1 cellular context compared by ENCODE assay signal in genomic region chr6:170366248-170366960, GRCh38.
TF ChIP-seq lines count a peak whose summit lies in the region.

No MANE protein-coding gene starts in this region.

TF ChIP-seq in HepG2, 621 proteins besides CTCF, POLR2A, EP300 and RAD21 (continued from another document and continues in another):
- TF ChIP-seq ZBTB40 (IDR thresholded peaks at IDR 0.05) (no peak), ZBTB40 (CRISPR knock-in tag; IDR thresholded peaks at IDR 0.05) (no peak), ZHX1 (CRISPR knock-in tag; IDR thresholded peaks at IDR 0.05; ENCODE audit: low read depth) (0 out of 2 replicates have a peak, but pooled peaks have one; percentile 35), ZNF850 (CRISPR knock-in tag; conservative IDR thresholded peaks at IDR 0.05) (no peak), ZNF468 (CRISPR knock-in tag; IDR thresholded peaks at IDR 0.05) (no peak), HNRNPL (IDR thresholded peaks at IDR 0.05; ENCODE audit: low read depth, low read length) (no peak), STAT5B (CRISPR knock-in tag; IDR thresholded peaks at IDR 0.05) (no peak), SRSF9 (IDR thresholded peaks at IDR 0.05; ENCODE audit: borderline replicate concordance, insufficient read depth, low read depth, low read length, poor library complexity, severe bottlenecking) (no peak), ZUFSP (CRISPR knock-in tag; IDR thresholded peaks at IDR 0.05; ENCODE audit: borderline replicate concordance) (no peak), ZNF10 (CRISPR knock-in tag; IDR thresholded peaks at IDR 0.05; ENCODE audit: borderline replicate concordance, low read depth) (no peak), ZNF382 (CRISPR knock-in tag; IDR thresholded peaks at IDR 0.05; ENCODE audit: borderline replicate concordance) (no peak), ZSCAN31 (CRISPR knock-in tag; IDR thresholded peaks at IDR 0.05; ENCODE audit: low read depth) (peak; percentile 59; the same call in 1 of the 2 replicates), ATF4 (CRISPR knock-in tag; IDR thresholded peaks at IDR 0.05) (no peak), BRCA1 (CRISPR knock-in tag; IDR thresholded peaks at IDR 0.05) (0 out of 2 replicates have a peak, but pooled peaks have one; percentile 35), GZF1 (CRISPR knock-in tag; IDR thresholded peaks at IDR 0.05) (no peak), ZBTB20 (CRISPR knock-in tag; IDR thresholded peaks at IDR 0.05; ENCODE audit: borderline replicate concordance, low read depth) (no peak), MTF2 (CRISPR knock-in tag; IDR thresholded peaks at IDR 0.05; ENCODE audit: borderline replicate concordance) (no peak), ZNF20 (CRISPR knock-in tag; IDR thresholded peaks at IDR 0.05) (no peak), FOXK1 (CRISPR knock-in tag; IDR thresholded peaks at IDR 0.05; ENCODE audit: borderline replicate concordance, low read depth) (no peak), ZNF138 (CRISPR knock-in tag; IDR thresholded peaks at IDR 0.05; ENCODE audit: low read depth) (no peak), ZNF232 (CRISPR knock-in tag; IDR thresholded peaks at IDR 0.05; ENCODE audit: borderline replicate concordance) (0 out of 2 replicates have a peak, but pooled peaks have one; percentile 63), ZNF34 (CRISPR knock-in tag; IDR thresholded peaks at IDR 0.05; ENCODE audit: borderline replicate concordance) (no peak), MXD3 (CRISPR knock-in tag; IDR thresholded peaks at IDR 0.05) (no peak), YEATS4 (CRISPR knock-in tag; IDR thresholded peaks at IDR 0.05; ENCODE audit: borderline replicate concordance) (no peak), MAZ (IDR thresholded peaks at IDR 0.05; ENCODE audit: borderline replicate concordance, low read depth, low read length) (no peak), MAZ (CRISPR knock-in tag; IDR thresholded peaks at IDR 0.05; ENCODE audit: low read depth) (no peak), NFE2 (CRISPR knock-in tag; IDR thresholded peaks at IDR 0.05) (no peak), GPBP1L1 (CRISPR knock-in tag; IDR thresholded peaks at IDR 0.05) (no peak)
- TF ChIP-seq, protein P1, sequence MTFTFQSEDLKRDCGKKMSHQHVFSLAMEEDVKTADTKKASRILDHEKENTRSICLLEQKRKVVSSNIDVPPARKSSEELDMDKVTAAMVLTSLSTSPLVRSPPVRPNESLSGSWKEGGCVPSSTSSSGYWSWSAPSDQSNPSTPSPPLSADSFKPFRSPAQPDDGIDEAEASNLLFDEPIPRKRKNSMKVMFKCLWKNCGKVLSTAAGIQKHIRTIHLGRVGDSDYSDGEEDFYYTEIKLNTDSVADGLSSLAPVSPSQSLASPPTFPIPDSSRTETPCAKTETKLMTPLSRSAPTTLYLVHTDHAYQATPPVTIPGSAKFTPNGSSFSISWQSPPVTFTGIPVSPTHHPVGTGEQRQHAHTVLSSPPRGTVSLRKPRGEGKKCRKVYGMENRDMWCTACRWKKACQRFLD (CRISPR knock-in tag; IDR thresholded peaks at IDR 0.05; ENCODE audit: borderline replicate concordance): no peak
- TF ChIP-seq, protein P2, sequence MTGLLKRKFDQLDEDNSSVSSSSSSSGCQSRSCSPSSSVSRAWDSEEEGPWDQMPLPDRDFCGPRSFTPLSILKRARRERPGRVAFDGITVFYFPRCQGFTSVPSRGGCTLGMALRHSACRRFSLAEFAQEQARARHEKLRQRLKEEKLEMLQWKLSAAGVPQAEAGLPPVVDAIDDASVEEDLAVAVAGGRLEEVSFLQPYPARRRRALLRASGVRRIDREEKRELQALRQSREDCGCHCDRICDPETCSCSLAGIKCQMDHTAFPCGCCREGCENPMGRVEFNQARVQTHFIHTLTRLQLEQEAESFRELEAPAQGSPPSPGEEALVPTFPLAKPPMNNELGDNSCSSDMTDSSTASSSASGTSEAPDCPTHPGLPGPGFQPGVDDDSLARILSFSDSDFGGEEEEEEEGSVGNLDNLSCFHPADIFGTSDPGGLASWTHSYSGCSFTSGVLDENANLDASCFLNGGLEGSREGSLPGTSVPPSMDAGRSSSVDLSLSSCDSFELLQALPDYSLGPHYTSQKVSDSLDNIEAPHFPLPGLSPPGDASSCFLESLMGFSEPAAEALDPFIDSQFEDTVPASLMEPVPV (CRISPR knock-in tag; IDR thresholded peaks at IDR 0.05): 0 out of 2 replicates have a peak, but pooled peaks have one; percentile 10
- TF ChIP-seq, protein P3, sequence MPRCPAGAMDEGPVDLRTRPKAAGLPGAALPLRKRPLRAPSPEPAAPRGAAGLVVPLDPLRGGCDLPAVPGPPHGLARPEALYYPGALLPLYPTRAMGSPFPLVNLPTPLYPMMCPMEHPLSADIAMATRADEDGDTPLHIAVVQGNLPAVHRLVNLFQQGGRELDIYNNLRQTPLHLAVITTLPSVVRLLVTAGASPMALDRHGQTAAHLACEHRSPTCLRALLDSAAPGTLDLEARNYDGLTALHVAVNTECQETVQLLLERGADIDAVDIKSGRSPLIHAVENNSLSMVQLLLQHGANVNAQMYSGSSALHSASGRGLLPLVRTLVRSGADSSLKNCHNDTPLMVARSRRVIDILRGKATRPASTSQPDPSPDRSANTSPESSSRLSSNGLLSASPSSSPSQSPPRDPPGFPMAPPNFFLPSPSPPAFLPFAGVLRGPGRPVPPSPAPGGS (CRISPR knock-in tag; IDR thresholded peaks at IDR 0.05): 0 out of 2 replicates have a peak, but pooled peaks have one; percentile 36
